11 cellular contexts compared by ENCODE assay signal in the genomic region with DNA sequence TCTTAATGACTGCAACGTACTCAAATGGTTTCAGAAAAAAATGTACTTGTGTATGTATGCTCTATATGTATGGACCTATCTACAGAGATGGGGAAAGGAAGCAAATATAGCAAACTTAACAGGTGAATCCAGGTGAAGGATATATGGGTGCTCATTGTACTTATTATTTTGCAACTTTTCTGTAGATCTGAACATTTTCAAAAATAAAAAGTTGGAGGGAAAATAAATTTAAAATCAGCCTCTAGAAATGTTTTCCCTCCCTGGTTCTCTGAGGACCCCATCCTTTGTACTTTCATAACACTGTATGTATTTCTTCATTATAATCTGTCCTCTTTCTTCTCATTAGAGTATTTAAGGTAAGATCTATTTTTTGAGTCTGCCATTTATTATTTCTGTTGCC.
"Had no signal": no experiment of that assay in that cellular context is flagged by ENCODE, and none has a peak within 500 bp of the region (broad histone marks: within the 10 kb centered on the region; RNA-seq: fewer than 3 reads in every experiment).

No MANE protein-coding gene starts in this region.

- H3K9ac ChIP-seq: GM23248 had no signal

- H3K4me1 ChIP-seq: HAP-1 had no signal

- FAIRE-seq: H1, H54 had no signal

- H2AFZ ChIP-seq: GM23248, GM23338 had no signal

- H3K4me2 ChIP-seq: GM23338 had no signal

- H3K27ac ChIP-seq: GM23248 had no signal

- H3K36me3 ChIP-seq: HAP-1 had no signal

- H3K4me3 ChIP-seq: GM23248, GM23338, HAP-1 had no signal

- ATAC-seq: GM23338, HCT116 had no signal

- H3K9me3 ChIP-seq: HAP-1 had no signal

- DNase-seq: GM23248, GOT3, H7, H9, HCEC 1CT, HFFc6 had no signal
